ENCODE assay signal across 15 cellular contexts in the genomic region with DNA sequence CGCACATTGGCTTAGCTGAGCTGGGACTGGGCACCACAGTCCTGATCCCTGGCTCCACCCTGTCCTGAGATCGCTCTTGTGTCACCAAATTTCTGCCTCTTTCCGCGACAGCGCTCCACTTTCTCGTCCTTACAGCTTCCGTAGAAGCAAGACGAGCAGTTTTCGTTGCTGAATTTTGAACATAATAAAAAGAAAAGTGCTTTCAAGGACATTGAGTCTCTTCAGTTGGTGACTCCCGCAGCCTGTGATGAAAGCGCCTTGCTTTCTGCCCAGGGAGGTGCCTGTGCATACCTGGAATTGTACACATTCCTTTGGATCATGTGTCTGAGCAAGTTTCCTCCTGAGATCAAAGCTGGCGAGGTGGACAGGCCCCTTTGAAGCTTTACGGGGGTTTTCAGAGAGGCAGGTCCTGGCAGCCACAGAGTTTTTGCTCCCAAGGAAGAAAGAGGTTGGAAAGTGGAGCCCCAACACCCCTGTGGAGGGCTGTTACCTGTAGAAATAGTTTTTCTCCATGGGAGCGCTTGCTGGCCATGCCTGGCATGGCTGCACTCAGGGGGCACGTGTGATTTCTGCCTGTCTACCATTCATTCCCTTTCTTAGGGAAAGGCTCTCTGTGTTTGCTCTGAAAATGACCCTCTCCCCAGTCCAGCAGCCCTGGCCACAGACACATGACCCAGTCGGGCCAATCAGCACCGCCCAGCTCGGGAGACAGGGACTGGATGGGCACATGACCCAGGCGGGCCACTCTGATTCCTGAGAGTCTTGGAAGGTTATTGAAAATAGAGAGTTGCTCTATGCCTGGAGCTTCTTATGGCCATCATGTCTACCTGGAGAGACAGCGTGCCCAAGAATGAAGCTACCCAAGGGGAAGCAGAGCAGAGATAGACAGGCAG.
DNase-seq lines count a peak whose midpoint lies in the region; TF ChIP-seq lines count a peak whose summit lies in the region.
"Had no signal": no experiment of that assay in that cellular context is flagged by ENCODE, and none has a peak within 500 bp of the region (broad histone marks: within the 10 kb centered on the region; RNA-seq: fewer than 3 reads in every experiment).

No MANE protein-coding gene starts in this region.

- 54% methylated on average over 20 of the region's 20 CpGs for WGBS in hepatocyte (ENCODE audit: low lambda C conversion rate, missing lambda C conversion rate)

- POLR2A ChIA-PET in RWPE1 (lab: Yijun Ruan, JAX; ENCODE audit: low non-redundant PET) (no interaction called here), A673 (lab: Charles Lee; ENCODE audit: low non-redundant PET) (no interaction called here)

- CTCF ChIA-PET in RWPE1 (lab: Yijun Ruan, JAX) (interaction anchor here (0.5 to 1.2 kb wide), 4 partner anchors 114 to 253 kb away, joined by 3 to 5 read pairs (median 3); no protein-coding TSS in a partner anchor), A673 (lab: Charles Lee) (no interaction called here)

- H3K4me2 ChIP-seq in hepatocyte, result peak overlapping the region; percentile 64
- H3K4me2 ChIP-seq: BLaER1 treated with 17β-estradiol and CSF1 and Interleukin-3, amounts not matched to agents 10 nM and 100 nM had no signal

- H2AFZ ChIP-seq in hepatocyte, result no peak overlapping the region

- H3K27ac ChIP-seq in RWPE1, result peak overlapping the region; percentile 85
- peak overlapping the region; percentile 87 for H3K27ac ChIP-seq in hepatocyte
- no peak overlapping the region for H3K27ac ChIP-seq in A673 (ENCODE audit: low read depth, low read length, poor library complexity, severe bottlenecking)
- H3K27ac ChIP-seq: BLaER1 treated with 17β-estradiol and CSF1 and Interleukin-3, amounts not matched to agents 10 nM and 100 nM had no signal

- DNase-seq in H7, result peak; percentile 46
- peak; percentile 85 for DNase-seq in RWPE1 (ENCODE audit: low spot score)
- DNase-seq in hepatocyte (ENCODE audit: low spot score), result peak; percentile 83
- DNase-seq in posterior vena cava (ENCODE audit: low spot score), result peak; percentile 76
- no peak for DNase-seq in NCI-H774 (lab: John Stamatoyannopoulos, UW)
- DNase-seq in activated CD4-positive, alpha-beta T cell treated with anti-CD3 and anti-CD28 coated beads for 4 hours, result no peak
- no peak for DNase-seq in A673 (ENCODE audit: low spot score)
- no peak for DNase-seq in RPMI8226
- DNase-seq: activated CD4-positive, alpha-beta T cell treated with anti-CD3 and anti-CD28 coated beads for 1 hour; activated gamma-delta T cell treated with Interleukin-2 at 50 U/mL for 16 hours; NCI-H1048; NCI-H526 treated with DMSO at 0.1 percent for 48 hours; stimulated activated CD4-positive, alpha-beta T cell treated with anti-CD3 and anti-CD28 coated beads, Interleukin-4, amount 100 ng/mL, for 1 hour; stimulated activated naive CD4-positive, alpha-beta T cell had no signal

- TF ChIP-seq CTCF in RWPE1 (conservative IDR thresholded peaks at IDR 0.05; ENCODE audit: low read depth) (no peak), hepatocyte (IDR thresholded peaks at IDR 0.05; ENCODE audit: poor library complexity) (no peak), A673 (conservative IDR thresholded peaks at IDR 0.05; ENCODE audit: low read depth, low read length) (no peak)

- intact Hi-C loops in posterior vena cava (cut with DNase I), result loop anchor here in 1 of 2 donors (10.0 kb wide), 1 partner anchor 119 kb away; no protein-coding TSS in a partner anchor
- intact Hi-C loops in A673 (cut with micrococcal nuclease; ENCODE audit: unreplicated experiment), result no loop called here

- H3K79me2 ChIP-seq in hepatocyte, result peaks cover 3% of the 10 kb centered on the region

- H3K4me3 ChIP-seq in H7 (ENCODE audit: insufficient read depth, low read depth, low read length), result no peak overlapping the region
- no peak overlapping the region for H3K4me3 ChIP-seq in hepatocyte
- H3K4me3 ChIP-seq in A673 (ENCODE audit: low read depth, low read length, poor library complexity, severe bottlenecking), result no peak overlapping the region
- H3K4me3 ChIP-seq: BLaER1 treated with 17β-estradiol and CSF1 and Interleukin-3, amounts not matched to agents 10 nM and 100 nM had no signal

- H3K27me3 ChIP-seq in H7 (ENCODE audit: control insufficient read depth, insufficient read depth, low read length) (no peaks in the 10 kb centered on the region), hepatocyte (no peaks in the 10 kb centered on the region), A673 (replicated peaks; ENCODE audit: insufficient read depth, low read depth, low read length, poor library complexity) (no peaks in the 10 kb centered on the region)
- H3K27me3 ChIP-seq: BLaER1 treated with 17β-estradiol and CSF1 and Interleukin-3, amounts not matched to agents 10 nM and 100 nM had no signal

- no TSS peak for BruUV-seq in A673 (replicated peaks; lab: Mats Ljungman, UMichigan)

- no peaks in the 10 kb centered on the region for H3K36me3 ChIP-seq in H7 (replicated peaks; ENCODE audit: control insufficient read depth, insufficient read depth, low read length)
- no peaks in the 10 kb centered on the region for H3K36me3 ChIP-seq in hepatocyte (replicated peaks; ENCODE audit: insufficient read depth, low read depth)
- H3K36me3 ChIP-seq in A673 (ENCODE audit: insufficient read depth, low read length, poor library complexity, severe bottlenecking), result no peaks in the 10 kb centered on the region
- H3K36me3 ChIP-seq: BLaER1 treated with 17β-estradiol and CSF1 and Interleukin-3, amounts not matched to agents 10 nM and 100 nM had no signal

- H3K9me3 ChIP-seq in hepatocyte (ENCODE audit: low read depth), result no peaks in the 10 kb centered on the region
- no peaks in the 10 kb centered on the region for H3K9me3 ChIP-seq in A673 (ENCODE audit: low read depth, low read length, poor library complexity, severe bottlenecking)

- H4K20me1 ChIP-seq in hepatocyte (ENCODE audit: insufficient read depth, poor library complexity, severe bottlenecking), result no peaks in the 10 kb centered on the region
- H4K20me1 ChIP-seq: BLaER1 treated with 17β-estradiol and CSF1 and Interleukin-3, amounts not matched to agents 10 nM and 100 nM had no signal

- no peaks in the 10 kb centered on the region for H3K9me2 ChIP-seq in hepatocyte (replicated peaks; ENCODE audit: insufficient read depth)

- peaks cover 35% of the 10 kb centered on the region for H3K4me1 ChIP-seq in hepatocyte (ENCODE audit: insufficient read depth)
- H3K4me1 ChIP-seq in A673 (ENCODE audit: insufficient read depth, low read length, poor library complexity, severe bottlenecking), result no peaks in the 10 kb centered on the region

Comparison
In these comparisons a context has a peak if more than half of its experiments do, and no peak if none do; other contexts are left out.
1. DNase-seq: peak in H7 (single experiment), RWPE1 (single experiment), hepatocyte (single experiment) and posterior vena cava (single experiment); none in NCI-H774 (single experiment), activated CD4-positive, alpha-beta T cell treated with anti-CD3 and anti-CD28 coated beads for 4 hours (0 of 2), A673 (single experiment) and RPMI8226 (single experiment).